8 cellular contexts compared by ENCODE assay signal in genomic region chr17:20116683-20117309, GRCh38.
DNase-seq lines count a peak whose midpoint lies in the region; ATAC-seq and TF ChIP-seq lines count a peak whose summit lies in the region.

No MANE protein-coding gene starts in this region.

- H3K27ac Mint-ChIP-seq in H9 = no peak overlapping the region

- H3K4me1 Mint-ChIP-seq in H9 = peaks cover 5% of the 10 kb centered on the region in 2 experiments

- no peak overlapping the region for H3K23ac ChIP-seq in H9 (ENCODE audit: insufficient read length, low read depth, low read length)

- no peak overlapping the region for H2AK5ac ChIP-seq in H9 (ENCODE audit: insufficient read length, low read length)

- H3K14ac ChIP-seq in H9 (ENCODE audit: insufficient read depth, low read length) = no peak overlapping the region

- no peak overlapping the region for H3K27ac ChIP-seq in H9 (ENCODE audit: insufficient read length, low read depth, low read length)

- H3K4me3 ChIP-seq in BJ (ENCODE audit: low read depth, low read length) = no peak overlapping the region

- CTCF ChIA-PET in BJ (lab: Yijun Ruan, JAX) = interaction anchor here (0.7 to 3.2 kb wide), 18 partner anchors 9 to 204 kb away, joined by 3 to 47 read pairs (median 4); partner anchors contain the start of gene SPECC1

- H4K20me1 ChIP-seq in H9 (ENCODE audit: control insufficient read depth, insufficient read depth, insufficient read length) = no peaks in the 10 kb centered on the region

- no peak overlapping the region for H2BK120ac ChIP-seq in H9 (ENCODE audit: low read depth, low read length, poor library complexity, severe bottlenecking)

- no peaks in the 10 kb centered on the region for H3K36me3 ChIP-seq in BJ (ENCODE audit: control insufficient read depth, insufficient read depth, low read length)

- no peak overlapping the region for H3T11ph ChIP-seq in H9 (ENCODE audit: low read length)

- H3K4me3 Mint-ChIP-seq in H9 = no peak overlapping the region

- no peak overlapping the region for H2BK12ac ChIP-seq in H9 (ENCODE audit: insufficient read length, low read depth, low read length)

- DNase-seq in BJ (ENCODE audit: low read depth) = no peak
- DNase-seq in H9 = peak; percentile 61
- DNase-seq in RPMI7951 (ENCODE audit: low read depth) = peak; percentile 56
- peak; percentile 25 for DNase-seq in activated T-helper 9 cell treated with anti-CD3 and anti-CD28 coated beads, Interleukin-2, amount 50 U/mL, for 16 hours (ENCODE audit: low read depth)
- DNase-seq in foreskin melanocyte = peak; percentile 48
- peak; percentile 64 for DNase-seq in putamen (ENCODE audit: low spot score)

- H3K56ac ChIP-seq in H9 (ENCODE audit: insufficient read length, low read depth, low read length) = no peak overlapping the region

- no peaks in the 10 kb centered on the region for H3K36me3 Mint-ChIP-seq in H9 (ENCODE audit: insufficient read depth in 1 of 3, low read depth in 3 of 3)

- H4K5ac ChIP-seq in H9 (ENCODE audit: insufficient read length, low read depth, low read length) = no peak overlapping the region

- H4K91ac ChIP-seq in H9 (ENCODE audit: insufficient read length, low read depth, low read length) = no peak overlapping the region

- no peaks in the 10 kb centered on the region for H3K79me2 ChIP-seq in H9 (ENCODE audit: insufficient read depth, low read length)

- TF ChIP-seq CTCF in BJ (IDR thresholded peaks at IDR 0.05; ENCODE audit: insufficient read depth, low read depth, low read length) (peak; percentile 76), H9 (conservative IDR thresholded peaks at IDR 0.05) (peak; percentile 78)

- H3K9me3 ChIP-seq in H9 (ENCODE audit: control insufficient read depth, low read depth, low read length) = no peaks in the 10 kb centered on the region

- H3K79me1 ChIP-seq in H9 (ENCODE audit: insufficient read depth, low read depth, low read length, poor library complexity, severe bottlenecking) = no peaks in the 10 kb centered on the region

- no peak overlapping the region for H2AFZ ChIP-seq in H9 (ENCODE audit: low read length)

- ATAC-seq in GM18861 (IDR thresholded peaks at IDR 0.05; ENCODE audit: unreplicated experiment) (no peak), HG03521 (IDR thresholded peaks at IDR 0.05; ENCODE audit: unreplicated experiment) (no peak)

- H2BK15ac ChIP-seq in H9 (ENCODE audit: low read depth, low read length) = no peak overlapping the region

- no peak overlapping the region for H3K9ac ChIP-seq in H9 (ENCODE audit: extremely low read depth, insufficient read length, low read length)

- no peak overlapping the region for H4K8ac ChIP-seq in H9 (replicated peaks; ENCODE audit: insufficient read length, low read depth, low read length)

- no peaks in the 10 kb centered on the region for H3K23me2 ChIP-seq in H9 (ENCODE audit: insufficient read length, low read depth, low read length, poor library complexity, severe bottlenecking)

- no CpG with 5 or more reads among the region's 8 CpGs for WGBS in H9 (ENCODE audit: extremely low coverage, insufficient read length, low lambda C conversion rate)

- no peak overlapping the region for H2BK5ac ChIP-seq in H9 (ENCODE audit: insufficient read length, low read length)

- no peaks in the 10 kb centered on the region for H3K4me1 ChIP-seq in H9 (ENCODE audit: insufficient read depth, low read length)

- H2BK20ac ChIP-seq in H9 (ENCODE audit: low read depth, low read length, poor library complexity, severe bottlenecking) = no peak overlapping the region

- no peak overlapping the region for H3K18ac ChIP-seq in H9 (ENCODE audit: insufficient read length, low read depth, low read length)

- no peak overlapping the region for H3K4me2 ChIP-seq in H9 (ENCODE audit: insufficient read depth, insufficient read length, low read length)

- H3K9me3 Mint-ChIP-seq in H9 = no peaks in the 10 kb centered on the region

- H3K27me3 ChIP-seq in BJ (ENCODE audit: control insufficient read depth, insufficient read depth, low read length) (no peaks in the 10 kb centered on the region), H9 (ENCODE audit: insufficient read depth, low read length) (no peaks in the 10 kb centered on the region)

- no peaks in the 10 kb centered on the region for H3K27me3 Mint-ChIP-seq in H9 (ENCODE audit: low read depth)

- POLR2A ChIA-PET in BJ (lab: Charles Lee) = no interaction called here

- H3K4ac ChIP-seq in H9 (ENCODE audit: low read depth, low read length) = no peak overlapping the region
